In genomic region chr10:130718744-130719446, GRCh38 we compare ENCODE assay signal across 6 cellular contexts.
DNase-seq lines count a peak whose midpoint lies in the region; FAIRE-seq and TF ChIP-seq lines count a peak whose summit lies in the region.
"Not testable (repeated sequence)": the region's sequence is repeated elsewhere in the genome, so short reads cannot be mapped to it uniquely, and the experiment has no call there.

No MANE protein-coding gene starts in this region.

- not testable (repeated sequence) for H3K4me3 ChIP-seq in astrocyte (ENCODE audit: insufficient read depth, low read depth, low read length); bronchial epithelial cell (ENCODE audit: low read depth, low read length); mesodermal cell (ENCODE audit: extremely low read depth, insufficient read depth, low read length, poor library complexity, severe bottlenecking); spleen

- H3K9ac ChIP-seq in astrocyte (ENCODE audit: low read length), result not testable (repeated sequence)

- not testable (repeated sequence) for H3K27me3 ChIP-seq in astrocyte (ENCODE audit: insufficient read depth, low read length); bronchial epithelial cell (ENCODE audit: control insufficient read depth, insufficient read depth, low read length)
- peaks cover 0 to 15% (median 0%) of the 10 kb centered on the region in 7 donors for H3K27me3 ChIP-seq in spleen (replicated peaks in 1 of 7)

- H3K27ac ChIP-seq in astrocyte (ENCODE audit: low read depth, low read length); spleen: not testable (repeated sequence)
- H3K27ac ChIP-seq in mesodermal cell (ENCODE audit: low read depth, low read length, severe bottlenecking), result peak overlapping the region; percentile 36

- peak overlapping the region; percentile 12 for H3K27ac Mint-ChIP-seq in astrocyte (ENCODE audit: unreplicated experiment)

- H3K4me2 ChIP-seq in astrocyte (ENCODE audit: low read length), result not testable (repeated sequence)

- 73 to 90% methylated on average over 2 to 3 of the region's 9 CpGs for WGBS in mesodermal cell (ENCODE audit: insufficient coverage in 2 of 2), 2 experiments
- 56 to 81% (median 72%) methylated on average over 9 of the region's 9 CpGs for WGBS in spleen, 5 donors

- not testable (repeated sequence) for H2AFZ ChIP-seq in astrocyte (ENCODE audit: low read depth, low read length)

- intact Hi-C loops in spleen (cut with DNase I; ENCODE audit: low total_unique reads), result not testable (repeated sequence)

- peaks cover 13% of the 10 kb centered on the region for H3K9me3 Mint-ChIP-seq in astrocyte (ENCODE audit: unreplicated experiment)

- DNase-seq in ELF-1 (ENCODE audit: low read depth, low spot score) (peak; percentile 27), RKO (ENCODE audit: low spot score) (peak; percentile 17), spleen (peak; percentile 8)
- DNase-seq in astrocyte (ENCODE audit: low read depth); bronchial epithelial cell (ENCODE audit: low read depth): not testable (repeated sequence)

- H3K4me1 ChIP-seq in astrocyte (ENCODE audit: insufficient read depth, low read length); mesodermal cell (ENCODE audit: control insufficient read depth, insufficient read depth, low read length, poor library complexity, severe bottlenecking); spleen: not testable (repeated sequence)

- not testable (repeated sequence) for H4K20me1 ChIP-seq in astrocyte (ENCODE audit: insufficient read depth, low read length)

- not testable (repeated sequence) for H3K36me3 Mint-ChIP-seq in astrocyte (ENCODE audit: low read depth, unreplicated experiment)

- H3K4me1 Mint-ChIP-seq in astrocyte (ENCODE audit: low read depth, unreplicated experiment), result not testable (repeated sequence)

- not testable (repeated sequence) for H3K79me2 ChIP-seq in astrocyte (ENCODE audit: insufficient read depth, low read length)

- not testable (repeated sequence) for H3K4me3 Mint-ChIP-seq in astrocyte (ENCODE audit: unreplicated experiment)

- H3K36me3 ChIP-seq in astrocyte (ENCODE audit: insufficient read depth, low read length); bronchial epithelial cell (ENCODE audit: control insufficient read depth, insufficient read depth, low read length); mesodermal cell (ENCODE audit: control insufficient read depth, insufficient read depth, low read length); spleen: not testable (repeated sequence)

- FAIRE-seq in astrocyte (lab: Jason Lieb, UNC), result not testable (repeated sequence)
- peak; percentile 83 for FAIRE-seq in bronchial epithelial cell (lab: Jason Lieb, UNC)

- TF ChIP-seq CTCF in astrocyte (IDR thresholded peaks at IDR 0.05; ENCODE audit: insufficient read depth, low read depth, low read length); bronchial epithelial cell (IDR thresholded peaks at IDR 0.05; ENCODE audit: insufficient read depth, low read length, severe bottlenecking); spleen (IDR thresholded peaks at IDR 0.05 in 8 of 11, conservative IDR thresholded peaks at IDR 0.05 in 3 of 11): not testable (repeated sequence)

- H3K27me3 Mint-ChIP-seq in astrocyte (ENCODE audit: low read depth, unreplicated experiment), result not testable (repeated sequence)

- H3K9me3 ChIP-seq in astrocyte (ENCODE audit: insufficient read depth, low read depth, low read length) (peaks cover 15% of the 10 kb centered on the region), mesodermal cell (ENCODE audit: control insufficient read depth, low read length) (peaks cover 19% of the 10 kb centered on the region)
- H3K9me3 ChIP-seq in spleen, result not testable (repeated sequence)

- TF ChIP-seq POLR2A in spleen (IDR thresholded peaks at IDR 0.05), result not testable (repeated sequence)
